10 cellular contexts compared by ENCODE assay signal in genomic region chr2:231667096-231667427, GRCh38. TPM values are rescaled to one million over a fixed set of nuclear protein-coding genes. Genes with fewer than 3 reads are reported as not detected.
DNase-seq lines count a peak whose midpoint lies in the region; ATAC-seq and TF ChIP-seq lines count a peak whose summit lies in the region.
"Had no signal": no experiment of that assay in that cellular context is flagged by ENCODE, and none has a peak within 500 bp of the region (broad histone marks: within the 10 kb centered on the region; RNA-seq: fewer than 3 reads in every experiment).

No MANE protein-coding gene starts in this region.

- H3K4me1 ChIP-seq in ectodermal cell (ENCODE audit: control insufficient read depth, insufficient read depth, low read length), result peaks cover 18% of the 10 kb centered on the region

- no peaks in the 10 kb centered on the region for H3K36me3 Mint-ChIP-seq in stimulated activated naive CD8-positive, alpha-beta T cell treated with anti-CD3 and anti-CD28 coated beads, Interleukin-15, Interleukin-2, amounts not matched to agents 100 ng/mL and 50 ng/mL, for 24 hours (ENCODE audit: low read depth)
- H3K36me3 Mint-ChIP-seq in nephron (ENCODE audit: low read depth), result no peaks in the 10 kb centered on the region
- H3K36me3 Mint-ChIP-seq: activated naive CD8-positive, alpha-beta T cell treated with anti-CD3 and anti-CD28 coated beads for 36 hours had no signal

- peaks cover 21% of the 10 kb centered on the region for H3K4me1 Mint-ChIP-seq in stimulated activated naive CD8-positive, alpha-beta T cell treated with anti-CD3 and anti-CD28 coated beads, Interleukin-15, Interleukin-2, amounts not matched to agents 100 ng/mL and 50 ng/mL, for 24 hours (ENCODE audit: low read depth)
- peaks cover 39% of the 10 kb centered on the region for H3K4me1 Mint-ChIP-seq in stimulated activated naive CD8-positive, alpha-beta T cell treated with anti-CD3 and anti-CD28 coated beads, Interleukin-15, amount 100 ng/mL, for 72 hours
- H3K4me1 Mint-ChIP-seq in nephron, result peaks cover 22% of the 10 kb centered on the region

- H3K9me3 Mint-ChIP-seq in stimulated activated naive CD8-positive, alpha-beta T cell treated with anti-CD3 and anti-CD28 coated beads, Interleukin-15, Interleukin-2, amounts not matched to agents 100 ng/mL and 50 ng/mL, for 24 hours, result no peaks in the 10 kb centered on the region
- H3K9me3 Mint-ChIP-seq in stimulated activated naive CD8-positive, alpha-beta T cell treated with anti-CD3 and anti-CD28 coated beads, Interleukin-15, amount 100 ng/mL, for 72 hours, result no peaks in the 10 kb centered on the region
- H3K9me3 Mint-ChIP-seq in nephron, result no peaks in the 10 kb centered on the region
- H3K9me3 Mint-ChIP-seq: activated naive CD8-positive, alpha-beta T cell treated with anti-CD3 and anti-CD28 coated beads for 36 hours had no signal

- no peaks in the 10 kb centered on the region for H3K27me3 ChIP-seq in ectodermal cell (ENCODE audit: control insufficient read depth, insufficient read depth, low read length, poor library complexity, severe bottlenecking)

- H3K36me3 ChIP-seq in ectodermal cell (ENCODE audit: control insufficient read depth, insufficient read depth, low read length), result no peaks in the 10 kb centered on the region

- H3K27ac ChIP-seq in ectodermal cell (ENCODE audit: insufficient read depth, low read depth, low read length, poor library complexity, severe bottlenecking), result peak overlapping the region; percentile 83

- no peaks in the 10 kb centered on the region for H3K27me3 Mint-ChIP-seq in stimulated activated naive CD8-positive, alpha-beta T cell treated with anti-CD3 and anti-CD28 coated beads, Interleukin-15, Interleukin-2, amounts not matched to agents 100 ng/mL and 50 ng/mL, for 24 hours
- no peaks in the 10 kb centered on the region for H3K27me3 Mint-ChIP-seq in stimulated activated naive CD8-positive, alpha-beta T cell treated with anti-CD3 and anti-CD28 coated beads, Interleukin-15, amount 100 ng/mL, for 72 hours
- no peaks in the 10 kb centered on the region for H3K27me3 Mint-ChIP-seq in nephron (ENCODE audit: low read depth)
- H3K27me3 Mint-ChIP-seq: activated naive CD8-positive, alpha-beta T cell treated with anti-CD3 and anti-CD28 coated beads for 36 hours had no signal

- no peak for DNase-seq in stimulated activated naive CD8-positive, alpha-beta T cell treated with anti-CD3 and anti-CD28 coated beads, Interleukin-15, amount 100 ng/mL, for 72 hours
- DNase-seq in NOMO-1 treated with DMSO at 0.1 percent for 48 hours (lab: John Stamatoyannopoulos, UW; ENCODE audit: unreplicated experiment) (no peak), NCI-H1417 (lab: John Stamatoyannopoulos, UW) (no peak), DMS153 (lab: John Stamatoyannopoulos, UW) (no peak)
- DNase-seq: activated naive CD8-positive, alpha-beta T cell treated with anti-CD3 and anti-CD28 coated beads for 36 hours; T-helper 9 cell had no signal

- peak overlapping the region; percentile 40 for H3K27ac Mint-ChIP-seq in stimulated activated naive CD8-positive, alpha-beta T cell treated with anti-CD3 and anti-CD28 coated beads, Interleukin-15, Interleukin-2, amounts not matched to agents 100 ng/mL and 50 ng/mL, for 24 hours
- H3K27ac Mint-ChIP-seq in stimulated activated naive CD8-positive, alpha-beta T cell treated with anti-CD3 and anti-CD28 coated beads, Interleukin-15, amount 100 ng/mL, for 72 hours, result no peak overlapping the region
- H3K27ac Mint-ChIP-seq in nephron, result peak overlapping the region; percentile 98 to 99 (median 98)
- H3K27ac Mint-ChIP-seq: activated naive CD8-positive, alpha-beta T cell treated with anti-CD3 and anti-CD28 coated beads for 36 hours had no signal

- H3K9me3 ChIP-seq in ectodermal cell (ENCODE audit: control insufficient read depth, low read length), result no peaks in the 10 kb centered on the region

- 56 to 60% methylated on average over 11 of the region's 11 CpGs for WGBS in ectodermal cell, 2 experiments

- H3K4me3 Mint-ChIP-seq in stimulated activated naive CD8-positive, alpha-beta T cell treated with anti-CD3 and anti-CD28 coated beads, Interleukin-15, Interleukin-2, amounts not matched to agents 100 ng/mL and 50 ng/mL, for 24 hours, result peak overlapping the region; percentile 39
- H3K4me3 Mint-ChIP-seq in stimulated activated naive CD8-positive, alpha-beta T cell treated with anti-CD3 and anti-CD28 coated beads, Interleukin-15, amount 100 ng/mL, for 72 hours, result no peak overlapping the region
- H3K4me3 Mint-ChIP-seq in nephron, result peak overlapping the region; percentile 78 to 85 (median 81)
- H3K4me3 Mint-ChIP-seq: activated naive CD8-positive, alpha-beta T cell treated with anti-CD3 and anti-CD28 coated beads for 36 hours had no signal

- TF ChIP-seq CTCF in nephron (IDR thresholded peaks at IDR 0.05; ENCODE audit: unreplicated experiment in 3 of 3), result no peak

- ATAC-seq in stimulated activated naive CD8-positive, alpha-beta T cell treated with anti-CD3 and anti-CD28 coated beads, Interleukin-15, amount 100 ng/mL, for 72 hours, result no peak
- no peak for ATAC-seq in HG02884 (IDR thresholded peaks at IDR 0.05; ENCODE audit: unreplicated experiment)

- peak overlapping the region; percentile 30 for H3K4me3 ChIP-seq in ectodermal cell (ENCODE audit: insufficient read depth, low read depth, low read length)

RNA-seq across cellular contexts. Expression of gene PTMA, which starts 41.3 kb away (rescaled TPM):
- polyA plus RNA-seq in ectodermal cell (2013, experiment 1 of 4), result 2,543 TPM
- polyA plus RNA-seq in ectodermal cell (2013, experiment 2 of 4), result 2,084 TPM
- 1,855 TPM for polyA plus RNA-seq in ectodermal cell (2013, experiment 3 of 4)
- 1,983 TPM for polyA plus RNA-seq in ectodermal cell (2013, experiment 4 of 4)

Comparison
In these comparisons a context has a peak if more than half of its experiments do, and no peak if none do; other contexts are left out.
1. H3K27ac Mint-ChIP-seq: peak in stimulated activated naive CD8-positive, alpha-beta T cell treated with anti-CD3 and anti-CD28 coated beads, Interleukin-15, Interleukin-2, amounts not matched to agents 100 ng/mL and 50 ng/mL, for 24 hours (single experiment) and nephron (3 of 3); none in stimulated activated naive CD8-positive, alpha-beta T cell treated with anti-CD3 and anti-CD28 coated beads, Interleukin-15, amount 100 ng/mL, for 72 hours (0 of 2).
2. H3K4me3 Mint-ChIP-seq: peak in stimulated activated naive CD8-positive, alpha-beta T cell treated with anti-CD3 and anti-CD28 coated beads, Interleukin-15, Interleukin-2, amounts not matched to agents 100 ng/mL and 50 ng/mL, for 24 hours (single experiment) and nephron (3 of 3); none in stimulated activated naive CD8-positive, alpha-beta T cell treated with anti-CD3 and anti-CD28 coated beads, Interleukin-15, amount 100 ng/mL, for 72 hours (0 of 2).